In genomic region chr6:125985967-125986294, GRCh38 we compare ENCODE assay signal across 8 cellular contexts. TPM values are rescaled to one million over a fixed set of nuclear protein-coding genes. Genes with fewer than 3 reads are reported as not detected.
DNase-seq lines count a peak whose midpoint lies in the region; ATAC-seq and TF ChIP-seq lines count a peak whose summit lies in the region.

No MANE protein-coding gene starts in this region.

- H3K27me3 Mint-ChIP-seq in CD8-positive, alpha-beta T cell (ENCODE audit: low read depth), result no peaks in the 10 kb centered on the region

- H4K20me1 ChIP-seq in PC-9 (ENCODE audit: insufficient read depth), result no peaks in the 10 kb centered on the region

- H3K4me1 ChIP-seq in CD8-positive, alpha-beta T cell (ENCODE audit: insufficient read depth, low read length), result peaks cover 31% of the 10 kb centered on the region
- H3K4me1 ChIP-seq in PC-9 (replicated peaks; ENCODE audit: insufficient read depth), result peaks cover 55% of the 10 kb centered on the region
- peaks cover 0 to 22% (median 18%) of the 10 kb centered on the region in 4 donors for H3K4me1 ChIP-seq in sigmoid colon

- no peaks in the 10 kb centered on the region for H3K9me3 ChIP-seq in CD8-positive, alpha-beta T cell (ENCODE audit: low read length)
- H3K9me3 ChIP-seq in PC-9 (ENCODE audit: insufficient read depth, low read depth) (no peaks in the 10 kb centered on the region), sigmoid colon (no peaks in the 10 kb centered on the region)

- H3K4me3 ChIP-seq in CD8-positive, alpha-beta T cell (ENCODE audit: low read depth, low read length), result peak overlapping the region; percentile 95
- peak overlapping the region; percentile 69 for H3K4me3 ChIP-seq in PC-9
- peak overlapping the region; percentile 99 for H3K4me3 ChIP-seq in fibroblast of villous mesenchyme (ENCODE audit: low read depth, low read length)
- H3K4me3 ChIP-seq in sigmoid colon, result peak overlapping the region; percentile 64 to 76 (median 69)

- H3K9me2 ChIP-seq in PC-9 (ENCODE audit: insufficient read depth), result no peaks in the 10 kb centered on the region; the same call in 1 of the 2 replicates

- H3K4me1 Mint-ChIP-seq in CD8-positive, alpha-beta T cell (ENCODE audit: low read depth), result peaks cover 14% of the 10 kb centered on the region

- intact Hi-C loops in CD8-positive, alpha-beta T cell (cut with DNase I, micrococcal nuclease), result loop anchor here (1.0 to 10.0 kb wide), 5 partner anchors 10 to 1281 kb away; partner anchors contain the start of genes NCOA7 (in 1 of the 2) and RNF146 (in 1 of the 2)
- intact Hi-C loops in PC-9 (cut with micrococcal nuclease; ENCODE audit: unreplicated experiment) (loop anchor here (10.0 kb wide), 1 partner anchor 1761 kb away; no protein-coding TSS in a partner anchor), sigmoid colon (cut with DNase I) (loop anchor here (10.0 kb wide), 1 partner anchor 201 kb away; no protein-coding TSS in a partner anchor)

- CTCF ChIA-PET in CD8-positive, alpha-beta T cell (lab: Charles Lee), result interaction anchor here (0.7 to 7.2 kb wide), 5 partner anchors 10 to 205 kb away, joined by 3 to 38 read pairs (median 8); partner anchors contain the start of genes HINT3 and NCOA7
- CTCF ChIA-PET in PC-9 (lab: Charles Lee), result interaction anchor here (0.6 to 1.3 kb wide), 2 partner anchors 11 to 1280 kb away, joined by 3 to 7 read pairs; partner anchors contain the start of gene RNF146

- WGBS in sigmoid colon, 2 donors, result 1 to 2% methylated on average over 3 of the region's 3 CpGs

- H3K79me2 ChIP-seq in PC-9 (ENCODE audit: low read depth), result peaks cover 62% of the 10 kb centered on the region

- H3K36me3 Mint-ChIP-seq in CD8-positive, alpha-beta T cell, result no peaks in the 10 kb centered on the region

- H3K36me3 ChIP-seq in CD8-positive, alpha-beta T cell (ENCODE audit: insufficient read depth, low read length), result no peaks in the 10 kb centered on the region
- no peaks in the 10 kb centered on the region for H3K36me3 ChIP-seq in PC-9 (ENCODE audit: low read depth)
- peaks cover 0 to 4% (median 0%) of the 10 kb centered on the region in 4 donors for H3K36me3 ChIP-seq in sigmoid colon

- TF ChIP-seq POLR2A in sigmoid colon (IDR thresholded peaks at IDR 0.05), result no peak

- H3K4me3 Mint-ChIP-seq in CD8-positive, alpha-beta T cell, result no peak overlapping the region

- H3K27me3 ChIP-seq in CD8-positive, alpha-beta T cell (ENCODE audit: insufficient read depth, low read length), result no peaks in the 10 kb centered on the region
- H3K27me3 ChIP-seq in PC-9 (ENCODE audit: insufficient read depth, low read depth), result no peaks in the 10 kb centered on the region
- H3K27me3 ChIP-seq in sigmoid colon, result no peaks in the 10 kb centered on the region

- H3K27ac Mint-ChIP-seq in CD8-positive, alpha-beta T cell, result no peak overlapping the region

- peaks cover 27% of the 10 kb centered on the region for H3F3A ChIP-seq in PC-9 (ENCODE audit: insufficient read depth, low read depth)

- ATAC-seq in CD8-positive, alpha-beta T cell, result no peak
- ATAC-seq in GM21717 (IDR thresholded peaks at IDR 0.05; ENCODE audit: unreplicated experiment) (no peak), HG02852 (IDR thresholded peaks at IDR 0.05; ENCODE audit: unreplicated experiment) (no peak)

- H3K27ac ChIP-seq in CD8-positive, alpha-beta T cell (ENCODE audit: low read depth, low read length), result peak overlapping the region; percentile 77
- peak overlapping the region; percentile 88 for H3K27ac ChIP-seq in PC-9
- peak overlapping the region; percentile 81 for H3K27ac ChIP-seq in sigmoid colon

- H2AFZ ChIP-seq in PC-9, result peak overlapping the region; percentile 96

- no peak for TF ChIP-seq CTCF in CD8-positive, alpha-beta T cell (IDR thresholded peaks at IDR 0.05)
- TF ChIP-seq CTCF in PC-9 (conservative IDR thresholded peaks at IDR 0.05) (0 out of 2 replicates have a peak, but pooled peaks have one; percentile 7), fibroblast of villous mesenchyme (IDR thresholded peaks at IDR 0.05; ENCODE audit: insufficient read depth, low read depth, low read length) (no peak), sigmoid colon (IDR thresholded peaks at IDR 0.05) (no peak)

- no peaks in the 10 kb centered on the region for H3K9me3 Mint-ChIP-seq in CD8-positive, alpha-beta T cell

- DNase-seq in CD8-positive, alpha-beta T cell, result no peak
- DNase-seq in PC-9, result no peak
- DNase-seq in fibroblast of villous mesenchyme (ENCODE audit: low read depth), result no peak
- DNase-seq in sigmoid colon, result no peak
- no peak for DNase-seq in NK-92 treated with Interleukin-12 subunit alpha and Interleukin-12 subunit beta, amount 100 ng/mL, for 24 hours (lab: John Stamatoyannopoulos, UW)
- DNase-seq in H4 (ENCODE audit: low spot score), result no peak

- TF ChIP-seq EP300 in sigmoid colon (IDR thresholded peaks at IDR 0.05), result no peak

- BruUV-seq in PC-9 (replicated peaks; lab: Mats Ljungman, UMichigan), result TSS peak; percentile 80

- POLR2A ChIA-PET in CD8-positive, alpha-beta T cell (lab: Charles Lee), result interaction anchor here (0.9 to 2.3 kb wide), 11 partner anchors 9 to 229 kb away, joined by 3 to 43 read pairs (median 5); partner anchors contain the start of genes HINT3 and NCOA7
- POLR2A ChIA-PET in PC-9 (lab: Charles Lee; ENCODE audit: unreplicated experiment), result interaction anchor here (0.5 to 1.6 kb wide), 7 partner anchors 11 to 1301 kb away, joined by 3 to 8 read pairs (median 5); no protein-coding TSS in a partner anchor

- H3K4me2 ChIP-seq in PC-9, result peak overlapping the region; percentile 87

RNA-seq across cellular contexts. Expression of gene TRMT11, which starts 0.4 kb away (rescaled TPM):
- 10 to 100 TPM; 19.0 to 19.4 TPM for total RNA-seq in CD8-positive, alpha-beta T cell
- total RNA-seq in PC-9 (2021) (24.2 and 26.0 TPM in 2 replicates), fibroblast of villous mesenchyme (29.6 and 49.2 TPM in 2 replicates), sigmoid colon (10 to 100 TPM; 20.3 to 27.8 (median 25.7) TPM)
- polyA plus RNA-seq in sigmoid colon, result 10 to 100 TPM; 11.0 to 12.6 (median 11.3) TPM
- 18.4 and 19.1 TPM in 2 replicates for total RNA-seq in H4 (2014; rRNA removed; shearing (Covaris generic))

RNA-seq across cellular contexts. Expression of gene HINT3, which starts 29.4 kb away (rescaled TPM):
- total RNA-seq in CD8-positive, alpha-beta T cell, result 10 to 100 TPM; 14.2 to 15.4 TPM
- total RNA-seq in PC-9 (2021) (13.6 and 14.4 TPM in 2 replicates), fibroblast of villous mesenchyme (14.5 and 23.3 TPM in 2 replicates), sigmoid colon (10 to 100 TPM; 41.4 to 49.6 (median 48.3) TPM)
- 10 to 100 TPM; 15.0 to 28.0 (median 25.2) TPM for polyA plus RNA-seq in sigmoid colon
- total RNA-seq in H4 (2014; rRNA removed; shearing (Covaris generic)), result 10.0 and 10.6 TPM in 2 replicates
